ENCODE assay signal across 12 cellular contexts in genomic region chr1:149787688-149788451, GRCh38. TPM values are rescaled to one million over a fixed set of nuclear protein-coding genes. Genes with fewer than 3 reads are reported as not detected.
DNase-seq lines count a peak whose midpoint lies in the region; ATAC-seq and TF ChIP-seq lines count a peak whose summit lies in the region.
"Not testable (repeated sequence)": the region's sequence is repeated elsewhere in the genome, so short reads cannot be mapped to it uniquely, and the experiment has no call there.
"Had no signal": no experiment of that assay in that cellular context is flagged by ENCODE, and none has a peak within 500 bp of the region (broad histone marks: within the 10 kb centered on the region; RNA-seq: fewer than 3 reads in every experiment).

No MANE protein-coding gene starts in this region.

- H3K9me3 Mint-ChIP-seq in activated T-cell treated with anti-CD3 and anti-CD28 coated beads, Interleukin-2, amount 50 U/mL, for 24 hours = not testable (repeated sequence)

- H3K9me3 ChIP-seq in ascending aorta, right atrium auricular region, mucosa of descending colon, thoracic aorta: not testable (repeated sequence)

- not testable (repeated sequence) for H3K4me1 Mint-ChIP-seq in activated T-cell treated with anti-CD3 and anti-CD28 coated beads, Interleukin-2, amount 50 U/mL, for 24 hours (ENCODE audit: low read depth)

- H3K36me3 Mint-ChIP-seq in activated T-cell treated with anti-CD3 and anti-CD28 coated beads, Interleukin-2, amount 50 U/mL, for 24 hours (ENCODE audit: low read depth) = not testable (repeated sequence)

- peak; percentile 88 for ATAC-seq in Right ventricle myocardium inferior
- peak; percentile 18 for ATAC-seq in mucosa of descending colon
- peak; percentile 87 for ATAC-seq in sciatic nerve
- ATAC-seq in thoracic aorta (ENCODE audit: insufficient number of reproducible peaks, low FRiP score, low read depth) = peak; percentile 89

- DNase-seq in HL-60 (ENCODE audit: low read depth in 1 of 2, low spot score in 1 of 2) (peak in 1 of 2 experiments; percentile 86), ascending aorta (ENCODE audit: low spot score in 2 of 2) (peak in 1 of 2 donors; percentile 69), right atrium auricular region (ENCODE audit: low spot score) (peak; percentile 64)
- peak; percentile 37 for DNase-seq in activated T-cell treated with anti-CD3 and anti-CD28 coated beads, Interleukin-2, amount 50 U/mL, for 24 hours
- not testable (repeated sequence) for DNase-seq in Right ventricle myocardium inferior (ENCODE audit: missing footprints); mucosa of descending colon; sciatic nerve (ENCODE audit: low spot score); thoracic aorta (ENCODE audit: low spot score)

- not testable (repeated sequence) for H3K4me3 ChIP-seq in HL-60 (replicated peaks; ENCODE audit: insufficient read depth, low read length); ascending aorta; right atrium auricular region; mucosa of descending colon; thoracic aorta

- TF ChIP-seq CTCF in HL-60 (IDR thresholded peaks at IDR 0.05; ENCODE audit: insufficient read depth, low read length); ascending aorta (IDR thresholded peaks at IDR 0.05); right atrium auricular region (IDR thresholded peaks at IDR 0.05); mucosa of descending colon (IDR thresholded peaks at IDR 0.05); thoracic aorta (IDR thresholded peaks at IDR 0.05): not testable (repeated sequence)

- H3K27me3 Mint-ChIP-seq in activated T-cell treated with anti-CD3 and anti-CD28 coated beads, Interleukin-2, amount 50 U/mL, for 24 hours = not testable (repeated sequence)

- intact Hi-C loops in ascending aorta (cut with DNase I); Right ventricle myocardium inferior (cut with DNase I); mucosa of descending colon (cut with DNase I, micrococcal nuclease); sciatic nerve (cut with DNase I): not testable (repeated sequence)

- H3K27ac ChIP-seq in HL-60 (replicated peaks) (peak overlapping the region; percentile 78), ascending aorta (peak overlapping the region; percentile 40 to 45), thoracic aorta (peak overlapping the region in 1 of 2 donors; percentile 52)
- not testable (repeated sequence) for H3K27ac ChIP-seq in right atrium auricular region

- not testable (repeated sequence) for H3K4me1 ChIP-seq in ascending aorta; right atrium auricular region; mucosa of descending colon (ENCODE audit: low read depth); thoracic aorta (ENCODE audit: control insufficient read depth in 1 of 2, low read depth in 2 of 2)

- not testable (repeated sequence) for H3K36me3 ChIP-seq in ascending aorta; right atrium auricular region; mucosa of descending colon (ENCODE audit: low read depth); thoracic aorta

- H3K27ac Mint-ChIP-seq in activated T-cell treated with anti-CD3 and anti-CD28 coated beads, Interleukin-2, amount 50 U/mL, for 24 hours = not testable (repeated sequence)

- not testable (repeated sequence) for H3K4me3 Mint-ChIP-seq in activated T-cell treated with anti-CD3 and anti-CD28 coated beads, Interleukin-2, amount 50 U/mL, for 24 hours

- H3K27me3 ChIP-seq in HL-60 (ENCODE audit: insufficient read depth, poor library complexity, severe bottlenecking); ascending aorta; right atrium auricular region; thoracic aorta (replicated peaks; ENCODE audit: insufficient read depth): not testable (repeated sequence)

RNA-seq across cellular contexts. Expression of gene FCGR1A, which starts 5.4 kb away (rescaled TPM):
- total RNA-seq in ascending aorta = 28.0 TPM
- total RNA-seq in Right ventricle myocardium inferior = 1.4 TPM
- 1 to 10 TPM in 1 of 2 donors, not detected in 1; 6.4 TPM for total RNA-seq in right atrium auricular region
- total RNA-seq in mucosa of descending colon = 10 to 100 TPM in 1 of 3 donors, 1 to 10 TPM in 2; 1.5 to 10.2 (median 2.6) TPM
- 36.5 TPM for total RNA-seq in sciatic nerve
- total RNA-seq in thoracic aorta = 10 to 100 TPM; 15.8 to 37.1 TPM
- total RNA-seq: A172, Daoy, H7, M059J had no signal

Comparison
In these comparisons a context has a peak if more than half of its experiments do, and no peak if none do; other contexts are left out.
1. ATAC-seq: peak in every context shown above with its lines; median percentile 89 in thoracic aorta; 88 in Right ventricle myocardium inferior; 87 in sciatic nerve; 18 in mucosa of descending colon.